ENCODE assay signal across 21 cellular contexts in genomic region chr2:240806006-240806405, GRCh38. TPM values are rescaled to one million over a fixed set of nuclear protein-coding genes. Genes with fewer than 3 reads are reported as not detected.
DNase-seq lines count a peak whose midpoint lies in the region; FAIRE-seq and TF ChIP-seq lines count a peak whose summit lies in the region.
"Had no signal": no experiment of that assay in that cellular context is flagged by ENCODE, and none has a peak within 500 bp of the region (broad histone marks: within the 10 kb centered on the region; RNA-seq: fewer than 3 reads in every experiment).

No MANE protein-coding gene starts in this region.

- H3K27me3 ChIP-seq in H7 (ENCODE audit: control insufficient read depth, insufficient read depth, low read length), result no peaks in the 10 kb centered on the region
- H3K27me3 ChIP-seq: BLaER1 had no signal

- DNase-seq in H7 (peak; percentile 4), coronary artery (ENCODE audit: low spot score) (peak; percentile 36), kidney (peak; percentile 7), DMS153 treated with DMSO at 0.1 percent for 48 hours (lab: John Stamatoyannopoulos, UW; ENCODE audit: unreplicated experiment) (no peak), GM19238 (ENCODE audit: insufficient read length, low spot score) (no peak)
- DNase-seq in stimulated activated CD8-positive, alpha-beta memory T cell treated with anti-CD3 and anti-CD28 coated beads, Interleukin-4, amount 100 ng/mL, for 48 hours, result peak; percentile 8
- no peak for DNase-seq in stimulated activated CD4-positive, alpha-beta T cell treated with anti-CD3 and anti-CD28 coated beads, Interleukin-2, amount 100 ng/mL, for 24 hours
- no peak for DNase-seq in activated CD4-positive, alpha-beta T cell treated with anti-CD3 and anti-CD28 coated beads for 4 hours
- DNase-seq: 8988T; CD4-positive, alpha-beta memory T cell; DMS153; DMS79 treated with DMSO at 0.1 percent for 48 hours; EL; GOT3; H9 had no signal

- peaks cover 0 to 3% of the 10 kb centered on the region in 2 donors for H3K9me3 ChIP-seq in kidney (ENCODE audit: control insufficient read depth in 1 of 2, low read length in 2 of 2)

- no peak for TF ChIP-seq CTCF in coronary artery (IDR thresholded peaks at IDR 0.05)
- TF ChIP-seq CTCF in kidney (IDR thresholded peaks at IDR 0.05; ENCODE audit: borderline replicate concordance, extremely low read depth, insufficient read depth), result no peak

- intact Hi-C loops in kidney (cut with DNase I), result no loop called here

- no peaks in the 10 kb centered on the region for H3K4me1 ChIP-seq in kidney (ENCODE audit: control insufficient read depth in 1 of 2, insufficient read depth in 1 of 2, low read depth in 1 of 2, low read length in 2 of 2)
- H3K4me1 ChIP-seq: BLaER1 had no signal

- no peak overlapping the region for H3K4me3 ChIP-seq in H7 (ENCODE audit: insufficient read depth, low read depth, low read length)
- no peak overlapping the region for H3K4me3 ChIP-seq in coronary artery
- no peak overlapping the region for H3K4me3 ChIP-seq in kidney (ENCODE audit: low read length in 2 of 2)
- H3K4me3 ChIP-seq: BLaER1 had no signal

- H3K36me3 ChIP-seq in H7 (replicated peaks; ENCODE audit: control insufficient read depth, insufficient read depth, low read length), result no peaks in the 10 kb centered on the region
- no peaks in the 10 kb centered on the region for H3K36me3 ChIP-seq in kidney (ENCODE audit: control insufficient read depth in 1 of 2, insufficient read depth in 2 of 2, low read length in 2 of 2)
- H3K36me3 ChIP-seq: BLaER1 had no signal

- H3K27ac ChIP-seq in coronary artery (no peak overlapping the region), kidney (ENCODE audit: low read depth in 2 of 2, low read length in 2 of 2) (no peak overlapping the region)
- H3K27ac ChIP-seq: BLaER1 had no signal

- H3K9ac ChIP-seq in kidney (ENCODE audit: low read length in 2 of 2), result no peak overlapping the region
- H3K9ac ChIP-seq: BLaER1 had no signal

- FAIRE-seq in kidney (lab: Jason Lieb, UNC), result no peak
- FAIRE-seq: GM12891, GM18507 had no signal

RNA-seq across cellular contexts. Expression of gene KIF1A, which starts 14.0 kb away (rescaled TPM):
- 46.8 and 51.6 TPM in 2 replicates for total RNA-seq in H7 (2014; rRNA removed; shearing (Covaris generic))
- 0.54 TPM for total RNA-seq in kidney
- polyA plus RNA-seq in kidney (ENCODE audit: insufficient read depth, low read depth, low replicate concordance), result 0.58 TPM
- total RNA-seq: CD4-positive, alpha-beta memory T cell; HT-29 had no signal
- polyA plus RNA-seq: AG04450; CD14-positive monocyte; CD4-positive, alpha-beta memory T cell had no signal

Comparison
In these comparisons a context has a peak if more than half of its experiments do, and no peak if none do; other contexts are left out.
1. DNase-seq: peak in H7 (single experiment), coronary artery (single experiment), kidney (single experiment) and stimulated activated CD8-positive, alpha-beta memory T cell treated with anti-CD3 and anti-CD28 coated beads, Interleukin-4, amount 100 ng/mL, for 48 hours (single experiment); none in stimulated activated CD4-positive, alpha-beta T cell treated with anti-CD3 and anti-CD28 coated beads, Interleukin-2, amount 100 ng/mL, for 24 hours (0 of 2), DMS153 treated with DMSO at 0.1 percent for 48 hours (single experiment), activated CD4-positive, alpha-beta T cell treated with anti-CD3 and anti-CD28 coated beads for 4 hours (0 of 2) and GM19238 (single experiment).
2. RNA of gene KIF1A, which starts 14.0 kb away (total RNA-seq): 46.8 to 51.6 TPM in H7; 0.54 TPM in kidney (single experiment); every median in the first group is over 10 times any median in the second.